10 cellular contexts compared by ENCODE assay signal in the genomic region with DNA sequence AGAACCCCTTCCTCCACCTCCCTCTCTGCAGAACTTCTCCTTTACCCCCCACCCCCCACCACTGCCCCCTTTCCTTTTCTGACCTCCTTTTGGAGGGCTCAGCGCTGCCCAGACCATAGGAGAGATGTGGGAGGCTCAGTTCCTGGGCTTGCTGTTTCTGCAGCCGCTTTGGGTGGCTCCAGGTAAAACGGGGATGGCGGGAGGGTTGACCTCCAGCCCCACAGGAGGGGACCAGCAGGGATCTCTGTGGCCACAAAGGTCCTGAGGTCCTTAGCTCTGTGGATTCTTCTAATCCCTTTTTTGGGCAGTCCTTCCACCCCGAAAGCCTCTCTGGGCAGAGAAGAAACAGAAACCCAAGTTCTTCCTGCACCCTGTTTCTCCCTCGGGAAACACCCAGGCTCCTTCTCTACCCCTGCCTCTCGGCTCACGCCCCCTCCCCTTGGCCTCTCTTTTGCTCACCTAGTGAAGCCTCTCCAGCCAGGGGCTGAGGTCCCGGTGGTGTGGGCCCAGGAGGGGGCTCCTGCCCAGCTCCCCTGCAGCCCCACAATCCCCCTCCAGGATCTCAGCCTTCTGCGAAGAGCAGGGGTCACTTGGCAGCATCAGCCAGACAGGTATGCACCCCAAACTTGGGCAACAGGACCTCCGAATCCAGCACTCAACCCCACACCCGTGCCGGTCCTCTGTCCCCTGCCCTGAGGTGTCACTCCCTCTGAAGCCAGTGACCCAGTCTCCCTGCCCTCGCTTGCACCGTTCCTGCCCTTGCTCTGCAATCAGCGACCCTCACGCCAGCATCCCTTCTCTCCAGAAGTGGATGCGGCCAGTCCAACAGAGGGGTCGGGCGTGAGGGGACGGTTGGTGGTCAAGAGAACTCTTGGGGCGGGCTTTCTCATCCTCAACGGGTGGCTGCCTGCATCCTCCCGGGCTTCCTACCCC. TPM values are rescaled to one million over a fixed set of nuclear protein-coding genes. Genes with fewer than 3 reads are reported as not detected.
DNase-seq lines count a peak whose midpoint lies in the region; ATAC-seq and TF ChIP-seq lines count a peak whose summit lies in the region.
"Had no signal": no experiment of that assay in that cellular context is flagged by ENCODE, and none has a peak within 500 bp of the region (broad histone marks: within the 10 kb centered on the region; RNA-seq: fewer than 3 reads in every experiment).

No MANE protein-coding gene starts in this region.

- H3K4me3 Mint-ChIP-seq in activated CD4-positive, alpha-beta T cell treated with anti-CD3 and anti-CD28 coated beads, Interleukin-2, amount 10 ng/mL, durations not matched to agents 7 days and 5 days: peak overlapping the region; percentile 72
- peak overlapping the region; percentile 88 for H3K4me3 Mint-ChIP-seq in stimulated activated effector memory CD8-positive, alpha-beta T cell treated with anti-CD3 and anti-CD28 coated beads, Interleukin-12 subunit alpha, Interleukin-12 subunit beta, amount 100 ng/mL, for 72 hours

- ATAC-seq in stimulated activated effector memory CD8-positive, alpha-beta T cell treated with anti-CD3 and anti-CD28 coated beads, Interleukin-12 subunit alpha, Interleukin-12 subunit beta, amount 100 ng/mL, for 72 hours: no peak

- H3K4me1 ChIP-seq in Peyer's patch (peaks cover 0 to 62% (median 7%) of the 10 kb centered on the region in 4 donors), esophagus squamous epithelium (peaks cover 38 to 64% (median 41%) of the 10 kb centered on the region in 3 donors), HAP-1 (peaks cover 13% of the 10 kb centered on the region)

- H3K27me3 ChIP-seq in Peyer's patch (no peaks in the 10 kb centered on the region), esophagus squamous epithelium (peaks cover 0 to 12% (median 0%) of the 10 kb centered on the region in 4 donors), HAP-1 (ENCODE audit: low read depth) (no peaks in the 10 kb centered on the region)

- H3K27ac Mint-ChIP-seq in activated CD4-positive, alpha-beta T cell treated with anti-CD3 and anti-CD28 coated beads, Interleukin-2, amount 10 ng/mL, durations not matched to agents 7 days and 5 days: peak overlapping the region; percentile 80
- peak overlapping the region; percentile 94 for H3K27ac Mint-ChIP-seq in stimulated activated effector memory CD8-positive, alpha-beta T cell treated with anti-CD3 and anti-CD28 coated beads, Interleukin-12 subunit alpha, Interleukin-12 subunit beta, amount 100 ng/mL, for 72 hours

- POLR2A ChIA-PET in activated CD4-positive, alpha-beta T cell treated with anti-CD3 and anti-CD28 coated beads, Interleukin-2, amount 10 ng/mL, durations not matched to agents 7 days and 5 days (lab: Charles Lee): no interaction called here

- intact Hi-C loops in esophagus squamous epithelium (cut with DNase I): no loop called here

- CTCF ChIA-PET in activated CD4-positive, alpha-beta T cell treated with anti-CD3 and anti-CD28 coated beads, Interleukin-2, amount 10 ng/mL, durations not matched to agents 7 days and 5 days (lab: Charles Lee): interaction anchor here (0.7 to 8.8 kb wide), 6 partner anchors 10 to 80 kb away, joined by 3 to 77 read pairs (median 7); a partner anchor contains a TSS

- peaks cover 2% of the 10 kb centered on the region for H3K36me3 Mint-ChIP-seq in activated CD4-positive, alpha-beta T cell treated with anti-CD3 and anti-CD28 coated beads, Interleukin-2, amount 10 ng/mL, durations not matched to agents 7 days and 5 days (ENCODE audit: low read depth)
- H3K36me3 Mint-ChIP-seq in stimulated activated effector memory CD8-positive, alpha-beta T cell treated with anti-CD3 and anti-CD28 coated beads, Interleukin-12 subunit alpha, Interleukin-12 subunit beta, amount 100 ng/mL, for 72 hours: peaks cover 98% of the 10 kb centered on the region

- H3K4me1 Mint-ChIP-seq in activated CD4-positive, alpha-beta T cell treated with anti-CD3 and anti-CD28 coated beads, Interleukin-2, amount 10 ng/mL, durations not matched to agents 7 days and 5 days: peaks cover 61% of the 10 kb centered on the region
- H3K4me1 Mint-ChIP-seq in stimulated activated effector memory CD8-positive, alpha-beta T cell treated with anti-CD3 and anti-CD28 coated beads, Interleukin-12 subunit alpha, Interleukin-12 subunit beta, amount 100 ng/mL, for 72 hours: peaks cover 84% of the 10 kb centered on the region

- no peaks in the 10 kb centered on the region for H3K9me3 ChIP-seq in Peyer's patch
- no peaks in the 10 kb centered on the region for H3K9me3 ChIP-seq in esophagus squamous epithelium
- no peaks in the 10 kb centered on the region for H3K9me3 ChIP-seq in HAP-1

- H3K36me3 ChIP-seq in Peyer's patch (peaks cover 0 to 14% (median 0%) of the 10 kb centered on the region in 3 donors), esophagus squamous epithelium (peaks cover 4 to 21% (median 4%) of the 10 kb centered on the region in 3 donors), HAP-1 (replicated peaks) (peaks cover 25% of the 10 kb centered on the region)

- TF ChIP-seq POLR2A in Peyer's patch (IDR thresholded peaks at IDR 0.05): no peak
- no peak for TF ChIP-seq POLR2A in esophagus squamous epithelium (IDR thresholded peaks at IDR 0.05)

- peaks cover 14% of the 10 kb centered on the region for H3K27me3 Mint-ChIP-seq in activated CD4-positive, alpha-beta T cell treated with anti-CD3 and anti-CD28 coated beads, Interleukin-2, amount 10 ng/mL, durations not matched to agents 7 days and 5 days

- H3K27ac ChIP-seq in Peyer's patch (peak overlapping the region; percentile 57 to 79 (median 62)), esophagus squamous epithelium (peak overlapping the region in 3 of 4 donors; percentile 20 to 99 (median 49))

- in situ Hi-C loops in HAP-1 (cut with MboI; ENCODE audit: low sequenced_read_pairs): no loop called here

- WGBS in esophagus squamous epithelium, 2 donors: 60 to 68% methylated on average over 10 of the region's 24 CpGs

- DNase-seq in activated CD4-positive, alpha-beta T cell treated with anti-CD3 and anti-CD28 coated beads, Interleukin-2, amount 10 ng/mL, durations not matched to agents 7 days and 5 days: no peak
- no peak for DNase-seq in activated CD4-positive, alpha-beta T cell treated with anti-CD3 and anti-CD28 coated beads for 4 hours
- DNase-seq in Peyer's patch (no peak), esophagus squamous epithelium (lab: John Stamatoyannopoulos, UW) (no peak), HAP-1 (ENCODE audit: low spot score in 2 of 2) (no peak), GOT3 (lab: John Stamatoyannopoulos, UW) (no peak), DMS153 (lab: John Stamatoyannopoulos, UW) (no peak)
- DNase-seq in stimulated activated effector memory CD8-positive, alpha-beta T cell treated with anti-CD3 and anti-CD28 coated beads, Interleukin-12 subunit alpha, Interleukin-12 subunit beta, amount 100 ng/mL, for 72 hours (ENCODE audit: low spot score in 2 of 2): no peak
- DNase-seq: ACHN, NCI-H510A had no signal

- no peaks in the 10 kb centered on the region for H3K9me3 Mint-ChIP-seq in activated CD4-positive, alpha-beta T cell treated with anti-CD3 and anti-CD28 coated beads, Interleukin-2, amount 10 ng/mL, durations not matched to agents 7 days and 5 days
- no peaks in the 10 kb centered on the region for H3K9me3 Mint-ChIP-seq in stimulated activated effector memory CD8-positive, alpha-beta T cell treated with anti-CD3 and anti-CD28 coated beads, Interleukin-12 subunit alpha, Interleukin-12 subunit beta, amount 100 ng/mL, for 72 hours

- TF ChIP-seq CTCF in Peyer's patch (IDR thresholded peaks at IDR 0.05) (no peak), esophagus squamous epithelium (IDR thresholded peaks at IDR 0.05) (no peak)

- peak overlapping the region; percentile 28 to 49 (median 38) for H3K4me3 ChIP-seq in Peyer's patch
- H3K4me3 ChIP-seq in esophagus squamous epithelium: peak overlapping the region; percentile 6 to 58 (median 30)
- no peak overlapping the region for H3K4me3 ChIP-seq in HAP-1

RNA-seq across cellular contexts. Expression of a gene that starts 0.7 kb away (rescaled TPM):
- 10 to 100 TPM; 12.0 to 13.1 TPM for total RNA-seq in activated CD4-positive, alpha-beta T cell treated with anti-CD3 and anti-CD28 coated beads, Interleukin-2, amount 10 ng/mL, durations not matched to agents 7 days and 5 days
- total RNA-seq in Peyer's patch: 1 to 10 TPM in 3 of 4 donors, not detected in 1; 1.3 to 3.0 (median 1.6) TPM
- total RNA-seq in esophagus squamous epithelium: under 1 TPM in 3 of 4 donors, not detected in 1; 0.35 to 0.76 (median 0.50) TPM

RNA-seq across cellular contexts. Expression of a gene that starts 6.8 kb away (rescaled TPM):
- total RNA-seq in activated CD4-positive, alpha-beta T cell treated with anti-CD3 and anti-CD28 coated beads, Interleukin-2, amount 10 ng/mL, durations not matched to agents 7 days and 5 days: 10 to 100 TPM; 16.4 to 25.6 TPM
- total RNA-seq in Peyer's patch (10 to 100 TPM; 44.2 to 87.5 (median 53.0) TPM), esophagus squamous epithelium (100 to 1,000 TPM in 3 of 4 donors, 10 to 100 TPM in 1; 78.2 to 149 (median 123) TPM)

RNA-seq across cellular contexts. Expression of a gene that starts 16.3 kb away (rescaled TPM):
- 100 to 1,000 TPM; 219 to 227 TPM for total RNA-seq in activated CD4-positive, alpha-beta T cell treated with anti-CD3 and anti-CD28 coated beads, Interleukin-2, amount 10 ng/mL, durations not matched to agents 7 days and 5 days
- total RNA-seq in Peyer's patch: 1 to 10 TPM; 2.1 to 9.1 (median 4.0) TPM
- total RNA-seq in esophagus squamous epithelium: 10 to 100 TPM in 1 of 4 donors, 1 to 10 TPM in 3; 1.2 to 11.8 (median 5.0) TPM

RNA-seq across cellular contexts. Expression of a gene that starts 20.1 kb away (rescaled TPM):
- 10 to 100 TPM; 90.7 to 95.4 TPM for total RNA-seq in activated CD4-positive, alpha-beta T cell treated with anti-CD3 and anti-CD28 coated beads, Interleukin-2, amount 10 ng/mL, durations not matched to agents 7 days and 5 days
- total RNA-seq in Peyer's patch: 100 to 1,000 TPM in 3 of 4 donors, 10 to 100 TPM in 1; 94.9 to 212 (median 182) TPM
- 100 to 1,000 TPM; 158 to 170 (median 162) TPM for total RNA-seq in esophagus squamous epithelium

RNA-seq across cellular contexts. Expression of a gene that starts 48.6 kb away (rescaled TPM):
- under 1 TPM; 0.25 to 0.29 TPM for total RNA-seq in activated CD4-positive, alpha-beta T cell treated with anti-CD3 and anti-CD28 coated beads, Interleukin-2, amount 10 ng/mL, durations not matched to agents 7 days and 5 days
- total RNA-seq in Peyer's patch: 10 to 100 TPM in 1 of 4 donors, 1 to 10 TPM in 2, not detected in 1; 2.5 to 11.6 (median 4.1) TPM
- total RNA-seq in esophagus squamous epithelium: 1 to 10 TPM in 3 of 4 donors, not detected in 1; 1.3 to 2.3 (median 1.5) TPM

Comparison
In these comparisons a context has a peak if more than half of its experiments do, and no peak if none do; other contexts are left out.
1. RNA of a gene that starts 16.3 kb away (total RNA-seq): 219 to 227 TPM in activated CD4-positive, alpha-beta T cell treated with anti-CD3 and anti-CD28 coated beads, Interleukin-2, amount 10 ng/mL, durations not matched to agents 7 days and 5 days; 1.2 to 11.8 TPM in esophagus squamous epithelium and 2.1 to 9.1 TPM in Peyer's patch; every median in the first group is over 10 times any median in the second.